18 cellular contexts compared by ENCODE assay signal in genomic region chr13:79018166-79018565, GRCh38.
"Had no signal": no experiment of that assay in that cellular context is flagged by ENCODE, and none has a peak within 500 bp of the region (broad histone marks: within the 10 kb centered on the region; RNA-seq: fewer than 3 reads in every experiment).

No MANE protein-coding gene starts in this region.

- H3K9me3 ChIP-seq: colonic mucosa, vagina had no signal

- H3K36me3 ChIP-seq: colonic mucosa, tibial nerve, vagina had no signal

- H3K27me3 ChIP-seq: colonic mucosa, tibial nerve, vagina had no signal

- FAIRE-seq: frontal cortex had no signal

- H3K4me3 ChIP-seq: colonic mucosa, tibial nerve, vagina had no signal

- H3K4me1 ChIP-seq: colonic mucosa, tibial nerve, vagina had no signal

- ATAC-seq: activated CD8-positive, alpha-beta T cell treated with anti-CD3 and anti-CD28 coated beads, Interleukin-2, amount 10 ng/mL, durations not matched to agents 7 days and 5 days; left colon had no signal

- DNase-seq: activated CD4-positive, alpha-beta T cell treated with anti-CD3 and anti-CD28 coated beads, Interleukin-2, amount 10 ng/mL, durations not matched to agents 7 days and 5 days; activated CD8-positive, alpha-beta T cell treated with anti-CD3 and anti-CD28 coated beads, Interleukin-2, amount 10 ng/mL, durations not matched to agents 7 days and 5 days; activated naive CD4-positive, alpha-beta T cell treated with anti-CD3 and anti-CD28 coated beads for 36 hours; activated T-cell treated with anti-CD3 and anti-CD28 coated beads, Interleukin-2, amount 50 U/mL, for 24 hours; anterior cingulate cortex; colonic mucosa; endodermal cell; hypothalamus; islet precursor cell; left colon; nephron progenitor cell; nucleus accumbens; posterior cingulate gyrus; stimulated activated CD4-positive, alpha-beta T cell treated with anti-CD3 and anti-CD28 coated beads, Interleukin-12 subunit alpha, Interleukin-12 subunit beta, amount 100 ng/mL, for 4 hours; stimulated activated CD4-positive, alpha-beta T cell treated with anti-CD3 and anti-CD28 coated beads, Interleukin-1b, Interleukin-23, amount 100 ng/mL, for 48 hours had no signal

- H3K27ac ChIP-seq: colonic mucosa, tibial nerve, vagina had no signal
